In the genomic region with DNA sequence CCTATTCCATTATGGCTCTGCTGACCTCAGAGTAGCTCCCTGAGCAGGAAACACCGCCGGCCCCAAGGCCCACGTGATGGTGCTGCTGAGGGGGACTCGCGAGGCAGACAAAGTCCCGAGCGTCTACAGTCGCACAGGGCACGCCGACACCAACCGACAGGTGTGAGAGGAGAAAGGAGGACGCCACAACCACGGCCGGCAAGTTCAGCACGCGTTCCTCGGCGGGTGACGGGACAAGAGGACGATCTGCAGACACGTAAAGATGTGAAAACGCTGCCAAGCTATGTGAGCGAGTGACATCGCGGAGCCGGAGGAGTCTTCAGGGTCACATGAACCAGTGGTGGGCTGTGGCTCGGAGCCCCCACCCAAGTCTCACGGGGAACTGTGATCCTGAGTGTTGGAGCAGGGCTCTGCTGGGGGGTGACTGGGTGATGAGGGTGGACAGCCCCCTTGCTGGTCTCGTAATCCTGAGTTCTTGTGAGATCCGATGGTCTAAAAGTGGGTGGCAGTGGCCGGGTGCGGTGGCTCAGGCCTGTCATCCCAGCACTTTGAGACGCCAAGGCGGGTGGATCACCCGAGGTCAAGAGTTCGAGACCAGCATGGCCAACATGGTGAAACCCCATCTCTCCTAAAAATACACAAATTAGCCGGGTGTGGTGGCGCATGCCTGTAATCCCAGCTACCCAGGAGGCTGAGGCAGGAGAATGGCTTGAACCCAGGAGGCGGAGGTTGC, we compare ENCODE assay signal across 1 cellular context.
TF ChIP-seq lines count a peak whose summit lies in the region.

No MANE protein-coding gene starts in this region.

TF ChIP-seq in H1, 55 proteins besides CTCF, POLR2A, EP300 and RAD21:
- TF ChIP-seq KDM1A (IDR thresholded peaks at IDR 0.05; ENCODE audit: borderline replicate concordance, low read length) (no peak), GABPA (IDR thresholded peaks at IDR 0.05; ENCODE audit: borderline replicate concordance, insufficient read depth, low read length) (no peak), RNF2 (IDR thresholded peaks at IDR 0.05; ENCODE audit: borderline replicate concordance, low read depth, low read length, missing control alignments, poor library complexity, severe bottlenecking) (no peak), SAP30 (IDR thresholded peaks at IDR 0.05; ENCODE audit: insufficient read depth, insufficient replicate concordance, low read length) (no peak), CEBPB (IDR thresholded peaks at IDR 0.05; ENCODE audit: low read depth, low read length) (no peak), TAF7 (optimal IDR thresholded peaks at IDR 0.05; ENCODE audit: borderline replicate concordance, low read depth, low read length) (no peak), BRCA1 (IDR thresholded peaks at IDR 0.05; ENCODE audit: low read depth, low read length) (no peak), ZNF274 (IDR thresholded peaks at IDR 0.05; ENCODE audit: borderline replicate concordance, extremely low read depth, low read length) (no peak), SRF (IDR thresholded peaks at IDR 0.05; ENCODE audit: low read depth, low read length) (no peak), EGR1 (IDR thresholded peaks at IDR 0.05; ENCODE audit: borderline replicate concordance, low read depth, low read length) (no peak), USF2 (IDR thresholded peaks at IDR 0.05; ENCODE audit: low read length) (no peak), TAF1 (IDR thresholded peaks at IDR 0.05; ENCODE audit: low read depth, low read length) (no peak), SIX5 (IDR thresholded peaks at IDR 0.05; ENCODE audit: low read depth, low read length) (no peak), ASH2L (IDR thresholded peaks at IDR 0.05; ENCODE audit: low read length) (no peak), RBBP5 (IDR thresholded peaks at IDR 0.05; ENCODE audit: borderline replicate concordance, low read depth, low read length) (no peak), MAFK (IDR thresholded peaks at IDR 0.05; ENCODE audit: low read depth, low read length) (no peak)
